Comparison of ENCODE assay signal across 8 cellular contexts in the genomic region with DNA sequence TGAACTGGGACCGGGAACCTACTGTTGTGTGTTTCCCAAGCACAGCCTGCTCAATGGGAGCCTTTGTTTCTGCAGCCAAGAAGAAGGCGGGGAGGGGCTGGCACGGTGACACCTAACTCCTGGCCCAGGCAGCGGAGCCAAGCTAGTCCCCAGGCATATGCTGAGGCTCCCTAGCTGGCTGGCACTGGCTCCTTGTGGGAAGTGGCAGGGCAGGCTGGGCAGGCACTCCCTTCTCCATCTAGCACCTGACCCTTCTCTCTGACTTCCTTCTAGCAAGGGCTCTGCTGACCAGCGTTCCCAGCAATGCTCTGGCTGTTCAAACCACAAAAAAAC.
DNase-seq lines count a peak whose midpoint lies in the region; ATAC-seq and TF ChIP-seq lines count a peak whose summit lies in the region.

No MANE protein-coding gene starts in this region.

- ATAC-seq in heart left ventricle (peak; percentile 24 to 87 (median 82)), omental fat pad (ENCODE audit: low FRiP score) (no peak), HG02623 (IDR thresholded peaks at IDR 0.05; ENCODE audit: unreplicated experiment) (no peak), GM19035 (IDR thresholded peaks at IDR 0.05; ENCODE audit: unreplicated experiment) (no peak)

- H3K9me3 ChIP-seq in heart left ventricle: no peaks in the 10 kb centered on the region

- no peak overlapping the region for H3K27ac ChIP-seq in heart left ventricle

- DNase-seq in DMS79 (lab: John Stamatoyannopoulos, UW) (peak; percentile 73), NCI-H526 treated with DMSO at 0.1 percent for 48 hours (lab: John Stamatoyannopoulos, UW) (peak; percentile 67), heart left ventricle (peak; percentile 52 to 81 (median 78)), pons (ENCODE audit: low spot score) (peak; percentile 93), omental fat pad (ENCODE audit: low spot score) (no peak), middle frontal gyrus (ENCODE audit: extremely low spot score, low spot score) (no peak)

- H3K4me1 ChIP-seq in heart left ventricle: peaks cover 0 to 45% (median 19%) of the 10 kb centered on the region in 12 donors

- intact Hi-C loops in heart left ventricle (cut with DNase I): loop anchor here (5.0 to 10.0 kb wide), 5 partner anchors 246 to 556 kb away; no protein-coding TSS in a partner anchor

- no peaks in the 10 kb centered on the region for H3K36me3 ChIP-seq in heart left ventricle

- H3K27me3 ChIP-seq in heart left ventricle: no peaks in the 10 kb centered on the region

- TF ChIP-seq POLR2A in heart left ventricle (IDR thresholded peaks at IDR 0.05): no peak

- H3K4me3 ChIP-seq in heart left ventricle: no peak overlapping the region

- 15 to 21% (median 19%) methylated on average over 5 of the region's 5 CpGs for WGBS in heart left ventricle, 4 donors

- TF ChIP-seq CTCF in heart left ventricle (IDR thresholded peaks at IDR 0.05) (no peak), omental fat pad (IDR thresholded peaks at IDR 0.05) (no peak)

Comparison
In these comparisons a context has a peak if more than half of its experiments do, and no peak if none do; other contexts are left out.
1. DNase-seq: peak in DMS79 (single experiment), NCI-H526 treated with DMSO at 0.1 percent for 48 hours (single experiment), heart left ventricle (5 of 5) and pons (single experiment); none in omental fat pad (single experiment) and middle frontal gyrus (single experiment).
2. ATAC-seq: peak in heart left ventricle (4 of 4); none in omental fat pad (single experiment), HG02623 (single experiment) and GM19035 (single experiment).